9 cellular contexts compared by ENCODE assay signal in genomic region chr2:231038483-231039293, GRCh38. TPM values are rescaled to one million over a fixed set of nuclear protein-coding genes. Genes with fewer than 3 reads are reported as not detected.
DNase-seq lines count a peak whose midpoint lies in the region; TF ChIP-seq lines count a peak whose summit lies in the region.
"Had no signal": no experiment of that assay in that cellular context is flagged by ENCODE, and none has a peak within 500 bp of the region (broad histone marks: within the 10 kb centered on the region; RNA-seq: fewer than 3 reads in every experiment).

No MANE protein-coding gene starts in this region.

- H3K4me2 ChIP-seq in mammary epithelial cell (ENCODE audit: insufficient read depth, low read depth, low read length) = peak overlapping the region; percentile 77

- H3K9me3 ChIP-seq in mammary epithelial cell (replicated peaks; ENCODE audit: insufficient read depth, low read length) (no peaks in the 10 kb centered on the region), mucosa of rectum (ENCODE audit: control insufficient read depth in 2 of 2, low read length in 2 of 2) (no peaks in the 10 kb centered on the region), transverse colon (no peaks in the 10 kb centered on the region)
- H3K9me3 ChIP-seq: BLaER1 had no signal

- H3K27me3 ChIP-seq in mammary epithelial cell (ENCODE audit: insufficient read depth, low read length) (peaks cover 11% of the 10 kb centered on the region), mucosa of rectum (ENCODE audit: control insufficient read depth in 2 of 2, insufficient read depth in 2 of 2, low read length in 2 of 2) (peaks cover 2 to 6% of the 10 kb centered on the region in 2 donors), transverse colon (peaks cover 49% of the 10 kb centered on the region)

- CTCF ChIA-PET in activated naive CD4-positive, alpha-beta T cell treated with anti-CD3 and anti-CD28 coated beads, Interleukin-2, amount 10 ng/mL, durations not matched to agents 7 days and 5 days (lab: Charles Lee) = interaction anchor here (2.8 kb wide), 1 partner anchor 15 kb away, joined by 9 read pairs; no protein-coding TSS in a partner anchor
- CTCF ChIA-PET in mammary epithelial cell (lab: Charles Lee; ENCODE audit: low non-redundant PET) = no interaction called here

- DNase-seq in activated naive CD4-positive, alpha-beta T cell treated with anti-CD3 and anti-CD28 coated beads, Interleukin-2, amount 10 ng/mL, durations not matched to agents 7 days and 5 days = no peak
- no peak for DNase-seq in activated naive CD4-positive, alpha-beta T cell treated with Interleukin-2 at 50 U/mL for 16 hours
- DNase-seq in mammary epithelial cell = no peak
- no peak for DNase-seq in transverse colon
- DNase-seq in NCI-H1048 (lab: John Stamatoyannopoulos, UW) = no peak
- no peak for DNase-seq in stimulated activated CD4-positive, alpha-beta T cell treated with anti-CD3 and anti-CD28 coated beads, Interleukin-4, amount 100 ng/mL, for 24 hours
- DNase-seq in DMS79 (lab: John Stamatoyannopoulos, UW) = no peak

- H3K36me3 Mint-ChIP-seq in activated naive CD4-positive, alpha-beta T cell treated with anti-CD3 and anti-CD28 coated beads, Interleukin-2, amount 10 ng/mL, durations not matched to agents 7 days and 5 days = no peaks in the 10 kb centered on the region

- in situ Hi-C loops in mammary epithelial cell (cut with MboI; ENCODE audit: low sequenced_read_pairs in 2 of 2) = no loop called here
- in situ Hi-C loops in transverse colon (cut with MboI; ENCODE audit: low pct_ligation_motif_present in 1 of 4, low pct_unique_long_range_greater_than_20kb in 1 of 4, low sequenced_read_pairs in 3 of 4) = no loop called here

- 66% methylated on average over 10 of the region's 21 CpGs for WGBS in mammary epithelial cell (ENCODE audit: low coverage, missing lambda C conversion rate)
- 51 to 63% methylated on average over 6 to 21 of the region's 21 CpGs for WGBS in transverse colon (ENCODE audit: low coverage in 1 of 2), 2 donors

- H3K4me1 Mint-ChIP-seq in activated naive CD4-positive, alpha-beta T cell treated with anti-CD3 and anti-CD28 coated beads, Interleukin-2, amount 10 ng/mL, durations not matched to agents 7 days and 5 days = peaks cover 2% of the 10 kb centered on the region

- H3K4me1 ChIP-seq in mammary epithelial cell (ENCODE audit: insufficient read depth, low read length) (no peaks in the 10 kb centered on the region), mucosa of rectum (ENCODE audit: control insufficient read depth in 2 of 2, insufficient read depth in 2 of 2, low read length in 2 of 2) (peaks cover 4 to 7% of the 10 kb centered on the region in 2 donors), transverse colon (peaks cover 0 to 40% (median 10%) of the 10 kb centered on the region in 4 donors)

- no peak overlapping the region for H3K27ac ChIP-seq in mammary epithelial cell (ENCODE audit: insufficient read depth, low read depth, low read length)
- no peak overlapping the region for H3K27ac ChIP-seq in mucosa of rectum (ENCODE audit: low read depth in 2 of 2, low read length in 2 of 2)
- peak overlapping the region in 3 of 4 donors; percentile 60 to 67 (median 62) for H3K27ac ChIP-seq in transverse colon
- H3K27ac ChIP-seq: BLaER1 had no signal

- no TSS peak for BruUV-seq in mammary epithelial cell (replicated peaks; lab: Mats Ljungman, UMichigan)

- no peak for TF ChIP-seq POLR2A in transverse colon (IDR thresholded peaks at IDR 0.05)

- H3K27me3 Mint-ChIP-seq in activated naive CD4-positive, alpha-beta T cell treated with anti-CD3 and anti-CD28 coated beads, Interleukin-2, amount 10 ng/mL, durations not matched to agents 7 days and 5 days = peaks cover 79% of the 10 kb centered on the region

- no peak overlapping the region for H2AFZ ChIP-seq in mammary epithelial cell (ENCODE audit: low read depth, low read length)

- no peaks in the 10 kb centered on the region for H4K20me1 ChIP-seq in mammary epithelial cell (ENCODE audit: insufficient read depth, low read length)

- TF ChIP-seq CTCF in mammary epithelial cell (conservative IDR thresholded peaks at IDR 0.05 in 1 of 2, IDR thresholded peaks at IDR 0.05 in 1 of 2; ENCODE audit: extremely low read depth in 1 of 2, insufficient read depth in 1 of 2, low read depth in 1 of 2, low read length in 2 of 2) (no peak), transverse colon (IDR thresholded peaks at IDR 0.05) (no peak)

- H3K36me3 ChIP-seq in mammary epithelial cell (ENCODE audit: insufficient read depth, low read length) = no peaks in the 10 kb centered on the region
- H3K36me3 ChIP-seq in mucosa of rectum (ENCODE audit: control insufficient read depth in 2 of 2, insufficient read depth in 2 of 2, low read length in 2 of 2) = peaks cover 5 to 12% of the 10 kb centered on the region in 2 donors
- H3K36me3 ChIP-seq in transverse colon = no peaks in the 10 kb centered on the region
- H3K36me3 ChIP-seq: BLaER1 had no signal

- no peaks in the 10 kb centered on the region for H3K79me2 ChIP-seq in mammary epithelial cell (ENCODE audit: insufficient read depth, low read length)

- no peaks in the 10 kb centered on the region for H3K9me3 Mint-ChIP-seq in activated naive CD4-positive, alpha-beta T cell treated with anti-CD3 and anti-CD28 coated beads, Interleukin-2, amount 10 ng/mL, durations not matched to agents 7 days and 5 days

- no peak overlapping the region for H3K9ac ChIP-seq in mammary epithelial cell (ENCODE audit: insufficient read depth, low read length)
- H3K9ac ChIP-seq in mucosa of rectum (ENCODE audit: low read depth in 1 of 2, low read length in 2 of 2) = peak overlapping the region; percentile 32 to 66
- H3K9ac ChIP-seq: BLaER1 had no signal

- TF ChIP-seq EP300 in transverse colon (IDR thresholded peaks at IDR 0.05; ENCODE audit: low read depth) = no peak

- H3K27ac Mint-ChIP-seq in activated naive CD4-positive, alpha-beta T cell treated with anti-CD3 and anti-CD28 coated beads, Interleukin-2, amount 10 ng/mL, durations not matched to agents 7 days and 5 days = no peak overlapping the region

- dilution Hi-C loops in mammary epithelial cell (cut with HindIII; ENCODE audit: low sequenced_read_pairs) = no loop called here

- intact Hi-C loops in mammary epithelial cell (cut with micrococcal nuclease) = no loop called here
- intact Hi-C loops in transverse colon (cut with DNase I; ENCODE audit: low total_unique reads) = no loop called here

- H3K4me3 Mint-ChIP-seq in activated naive CD4-positive, alpha-beta T cell treated with anti-CD3 and anti-CD28 coated beads, Interleukin-2, amount 10 ng/mL, durations not matched to agents 7 days and 5 days = peak overlapping the region; percentile 22

- H3K4me3 ChIP-seq in mammary epithelial cell (replicated peaks in 1 of 3; ENCODE audit: insufficient read depth in 1 of 3, low read depth in 2 of 3, low read length in 3 of 3) = no peak overlapping the region
- peak overlapping the region; percentile 76 to 77 for H3K4me3 ChIP-seq in mucosa of rectum (ENCODE audit: low read length in 2 of 2)
- H3K4me3 ChIP-seq in transverse colon = peak overlapping the region in 3 of 4 donors; percentile 52 to 64 (median 55)

RNA-seq across cellular contexts. Expression of gene C2orf72, which starts 1.4 kb away (rescaled TPM):
- total RNA-seq in mammary epithelial cell (under 1 TPM; 0.33 to 0.50 TPM), transverse colon (10 to 100 TPM; 15.9 to 52.7 (median 23.6) TPM)
- 0.49 TPM for polyA plus RNA-seq in mammary epithelial cell
- polyA minus RNA-seq in mammary epithelial cell = not detected

RNA-seq across cellular contexts. Expression of gene PSMD1, which starts 18.0 kb away (rescaled TPM):
- 100 to 1,000 TPM; 114 to 149 TPM for total RNA-seq in mammary epithelial cell
- 171 TPM for polyA plus RNA-seq in mammary epithelial cell
- polyA minus RNA-seq in mammary epithelial cell = 579 TPM
- 10 to 100 TPM; 24.3 to 85.3 (median 74.7) TPM for total RNA-seq in transverse colon

RNA-seq across cellular contexts. Expression of gene SPATA3, which starts 42.8 kb away (rescaled TPM):
- total RNA-seq in mammary epithelial cell (not detected), transverse colon (not detected)
- polyA plus RNA-seq in mammary epithelial cell = not detected
- polyA minus RNA-seq in mammary epithelial cell = not detected

Comparison
In these comparisons a context has a peak if more than half of its experiments do, and no peak if none do; other contexts are left out.
1. H3K27ac ChIP-seq: peak in transverse colon (3 of 4); none in mammary epithelial cell (single experiment) and mucosa of rectum (0 of 2).
2. H3K4me3 ChIP-seq: peak in mucosa of rectum (2 of 2) and transverse colon (3 of 4); none in mammary epithelial cell (0 of 3).
3. RNA of gene C2orf72, which starts 1.4 kb away (total RNA-seq): 15.9 to 52.7 TPM in transverse colon; 0.33 to 0.50 TPM in mammary epithelial cell; every median in the first group is over 10 times any median in the second.